In the genomic region with DNA sequence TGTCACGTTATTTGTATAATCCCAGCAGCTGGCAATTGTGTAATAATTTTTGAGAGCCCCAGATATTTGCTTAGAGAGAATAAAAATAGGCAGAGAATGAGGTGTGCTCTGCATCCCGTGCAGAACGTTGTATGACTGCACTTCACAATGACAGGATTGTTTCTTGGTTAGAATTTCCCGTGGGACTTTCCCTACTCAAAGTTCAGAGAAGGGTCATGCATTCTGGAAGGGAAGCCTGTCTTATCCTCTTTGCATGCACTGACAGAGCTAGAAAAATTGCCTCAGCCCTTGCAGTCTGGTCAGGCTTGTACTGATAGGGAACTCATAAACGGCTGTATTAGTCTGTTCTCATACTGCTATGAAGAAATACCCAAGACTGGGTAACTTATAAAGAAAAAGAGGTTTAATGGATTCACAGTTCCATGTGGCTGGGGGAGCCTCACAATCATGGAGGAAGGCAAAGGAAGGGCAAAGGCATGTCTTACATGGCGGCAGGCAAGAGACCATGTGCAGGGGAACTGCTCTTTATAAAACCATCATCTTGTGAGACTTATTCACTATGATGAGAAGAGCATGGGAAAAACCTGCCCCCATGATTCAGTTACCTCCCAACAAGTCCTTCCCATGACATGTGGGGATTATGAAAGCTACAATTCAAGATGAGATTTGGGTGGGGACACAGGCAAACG, we compare ENCODE assay signal across 1 cellular context.
TF ChIP-seq lines count a peak whose summit lies in the region.

No MANE protein-coding gene starts in this region.

TF ChIP-seq in GM12878, 131 proteins besides CTCF, POLR2A, EP300 and RAD21 (continued from another document and continues in another):
- TF ChIP-seq, protein P1, sequence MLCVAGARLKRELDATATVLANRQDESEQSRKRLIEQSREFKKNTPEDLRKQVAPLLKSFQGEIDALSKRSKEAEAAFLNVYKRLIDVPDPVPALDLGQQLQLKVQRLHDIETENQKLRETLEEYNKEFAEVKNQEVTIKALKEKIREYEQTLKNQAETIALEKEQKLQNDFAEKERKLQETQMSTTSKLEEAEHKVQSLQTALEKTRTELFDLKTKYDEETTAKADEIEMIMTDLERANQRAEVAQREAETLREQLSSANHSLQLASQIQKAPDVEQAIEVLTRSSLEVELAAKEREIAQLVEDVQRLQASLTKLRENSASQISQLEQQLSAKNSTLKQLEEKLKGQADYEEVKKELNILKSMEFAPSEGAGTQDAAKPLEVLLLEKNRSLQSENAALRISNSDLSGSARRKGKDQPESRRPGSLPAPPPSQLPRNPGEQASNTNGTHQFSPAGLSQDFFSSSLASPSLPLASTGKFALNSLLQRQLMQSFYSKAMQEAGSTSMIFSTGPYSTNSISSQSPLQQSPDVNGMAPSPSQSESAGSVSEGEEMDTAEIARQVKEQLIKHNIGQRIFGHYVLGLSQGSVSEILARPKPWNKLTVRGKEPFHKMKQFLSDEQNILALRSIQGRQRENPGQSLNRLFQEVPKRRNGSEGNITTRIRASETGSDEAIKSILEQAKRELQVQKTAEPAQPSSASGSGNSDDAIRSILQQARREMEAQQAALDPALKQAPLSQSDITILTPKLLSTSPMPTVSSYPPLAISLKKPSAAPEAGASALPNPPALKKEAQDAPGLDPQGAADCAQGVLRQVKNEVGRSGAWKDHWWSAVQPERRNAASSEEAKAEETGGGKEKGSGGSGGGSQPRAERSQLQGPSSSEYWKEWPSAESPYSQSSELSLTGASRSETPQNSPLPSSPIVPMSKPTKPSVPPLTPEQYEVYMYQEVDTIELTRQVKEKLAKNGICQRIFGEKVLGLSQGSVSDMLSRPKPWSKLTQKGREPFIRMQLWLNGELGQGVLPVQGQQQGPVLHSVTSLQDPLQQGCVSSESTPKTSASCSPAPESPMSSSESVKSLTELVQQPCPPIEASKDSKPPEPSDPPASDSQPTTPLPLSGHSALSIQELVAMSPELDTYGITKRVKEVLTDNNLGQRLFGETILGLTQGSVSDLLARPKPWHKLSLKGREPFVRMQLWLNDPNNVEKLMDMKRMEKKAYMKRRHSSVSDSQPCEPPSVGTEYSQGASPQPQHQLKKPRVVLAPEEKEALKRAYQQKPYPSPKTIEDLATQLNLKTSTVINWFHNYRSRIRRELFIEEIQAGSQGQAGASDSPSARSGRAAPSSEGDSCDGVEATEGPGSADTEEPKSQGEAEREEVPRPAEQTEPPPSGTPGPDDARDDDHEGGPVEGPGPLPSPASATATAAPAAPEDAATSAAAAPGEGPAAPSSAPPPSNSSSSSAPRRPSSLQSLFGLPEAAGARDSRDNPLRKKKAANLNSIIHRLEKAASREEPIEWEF (IDR thresholded peaks at IDR 0.05; ENCODE audit: insufficient replicate concordance, low read depth, low read length), result no peak
- TF ChIP-seq, protein P2, sequence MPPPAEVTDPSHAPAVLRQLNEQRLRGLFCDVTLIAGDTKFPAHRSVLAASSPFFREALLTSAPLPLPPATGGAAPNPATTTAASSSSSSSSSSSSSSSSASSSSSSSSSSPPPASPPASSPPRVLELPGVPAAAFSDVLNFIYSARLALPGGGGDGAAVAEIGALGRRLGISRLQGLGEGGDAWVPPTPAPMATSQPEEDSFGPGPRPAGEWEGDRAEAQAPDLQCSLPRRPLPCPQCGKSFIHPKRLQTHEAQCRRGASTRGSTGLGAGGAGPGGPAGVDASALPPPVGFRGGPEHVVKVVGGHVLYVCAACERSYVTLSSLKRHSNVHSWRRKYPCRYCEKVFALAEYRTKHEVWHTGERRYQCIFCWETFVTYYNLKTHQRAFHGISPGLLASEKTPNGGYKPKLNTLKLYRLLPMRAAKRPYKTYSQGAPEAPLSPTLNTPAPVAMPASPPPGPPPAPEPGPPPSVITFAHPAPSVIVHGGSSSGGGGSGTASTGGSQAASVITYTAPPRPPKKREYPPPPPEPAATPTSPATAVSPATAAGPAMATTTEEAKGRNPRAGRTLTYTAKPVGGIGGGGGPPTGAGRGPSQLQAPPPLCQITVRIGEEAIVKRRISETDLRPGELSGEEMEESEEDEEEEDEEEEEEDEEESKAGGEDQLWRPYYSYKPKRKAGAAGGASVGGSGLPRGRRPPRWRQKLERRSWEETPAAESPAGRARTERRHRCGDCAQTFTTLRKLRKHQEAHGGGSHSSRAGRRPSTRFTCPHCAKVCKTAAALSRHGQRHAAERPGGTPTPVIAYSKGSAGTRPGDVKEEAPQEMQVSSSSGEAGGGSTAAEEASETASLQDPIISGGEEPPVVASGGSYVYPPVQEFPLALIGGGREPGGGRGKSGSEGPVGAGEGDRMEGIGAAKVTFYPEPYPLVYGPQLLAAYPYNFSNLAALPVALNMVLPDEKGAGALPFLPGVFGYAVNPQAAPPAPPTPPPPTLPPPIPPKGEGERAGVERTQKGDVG (CRISPR knock-in tag; IDR thresholded peaks at IDR 0.05), result no peak
- TF ChIP-seq KLF5 (IDR thresholded peaks at IDR 0.05; ENCODE audit: partially characterized antibody) (peak; percentile 51), ESRRA (IDR thresholded peaks at IDR 0.05; ENCODE audit: low read length) (no peak), ETV6 (conservative IDR thresholded peaks at IDR 0.05 in 1 of 2, IDR thresholded peaks at IDR 0.05 in 1 of 2; ENCODE audit: borderline replicate concordance in 1 of 2, low read depth in 1 of 2) (peak in 1 of 2 experiments; percentile 45; a peak in 1 of 4 replicates), SP1 (IDR thresholded peaks at IDR 0.05; ENCODE audit: low read depth, low read length) (peak; percentile 58), RUNX3 (IDR thresholded peaks at IDR 0.05; ENCODE audit: low read length) (peak; percentile 90), JUNB (IDR thresholded peaks at IDR 0.05) (peak; percentile 72), YBX1 (IDR thresholded peaks at IDR 0.05) (no peak), POLR2AphosphoS5 (IDR thresholded peaks at IDR 0.05; ENCODE audit: low read length) (no peak; the same call in 1 of the 2 replicates), ZNF274 (IDR thresholded peaks at IDR 0.05; ENCODE audit: insufficient read depth, insufficient read length) (no peak), CREM (IDR thresholded peaks at IDR 0.05; ENCODE audit: low read depth) (peak; percentile 89), CBFB (IDR thresholded peaks at IDR 0.05; ENCODE audit: low read depth) (no peak; the same call in 1 of the 2 replicates), RAD51 (IDR thresholded peaks at IDR 0.05) (no peak), PML (IDR thresholded peaks at IDR 0.05; ENCODE audit: low read length) (peak; percentile 53; the same call in 1 of the 2 replicates), PAX5 (IDR thresholded peaks at IDR 0.05; ENCODE audit: borderline replicate concordance, low read depth, low read length) (peak; percentile 53; the same call in 1 of the 2 replicates), ZNF217 (IDR thresholded peaks at IDR 0.05) (no peak), NFIC (IDR thresholded peaks at IDR 0.05; ENCODE audit: low read depth, low read length) (peak; percentile 98), ZBED1 (IDR thresholded peaks at IDR 0.05; ENCODE audit: borderline replicate concordance) (peak; percentile 84; the same call in 1 of the 2 replicates), STAT3 (IDR thresholded peaks at IDR 0.05; ENCODE audit: low read depth, low read length) (no peak), RELA (IDR thresholded peaks at IDR 0.05; ENCODE audit: borderline replicate concordance, partially characterized antibody) (peak; percentile 90)
- TF ChIP-seq, protein P3, sequence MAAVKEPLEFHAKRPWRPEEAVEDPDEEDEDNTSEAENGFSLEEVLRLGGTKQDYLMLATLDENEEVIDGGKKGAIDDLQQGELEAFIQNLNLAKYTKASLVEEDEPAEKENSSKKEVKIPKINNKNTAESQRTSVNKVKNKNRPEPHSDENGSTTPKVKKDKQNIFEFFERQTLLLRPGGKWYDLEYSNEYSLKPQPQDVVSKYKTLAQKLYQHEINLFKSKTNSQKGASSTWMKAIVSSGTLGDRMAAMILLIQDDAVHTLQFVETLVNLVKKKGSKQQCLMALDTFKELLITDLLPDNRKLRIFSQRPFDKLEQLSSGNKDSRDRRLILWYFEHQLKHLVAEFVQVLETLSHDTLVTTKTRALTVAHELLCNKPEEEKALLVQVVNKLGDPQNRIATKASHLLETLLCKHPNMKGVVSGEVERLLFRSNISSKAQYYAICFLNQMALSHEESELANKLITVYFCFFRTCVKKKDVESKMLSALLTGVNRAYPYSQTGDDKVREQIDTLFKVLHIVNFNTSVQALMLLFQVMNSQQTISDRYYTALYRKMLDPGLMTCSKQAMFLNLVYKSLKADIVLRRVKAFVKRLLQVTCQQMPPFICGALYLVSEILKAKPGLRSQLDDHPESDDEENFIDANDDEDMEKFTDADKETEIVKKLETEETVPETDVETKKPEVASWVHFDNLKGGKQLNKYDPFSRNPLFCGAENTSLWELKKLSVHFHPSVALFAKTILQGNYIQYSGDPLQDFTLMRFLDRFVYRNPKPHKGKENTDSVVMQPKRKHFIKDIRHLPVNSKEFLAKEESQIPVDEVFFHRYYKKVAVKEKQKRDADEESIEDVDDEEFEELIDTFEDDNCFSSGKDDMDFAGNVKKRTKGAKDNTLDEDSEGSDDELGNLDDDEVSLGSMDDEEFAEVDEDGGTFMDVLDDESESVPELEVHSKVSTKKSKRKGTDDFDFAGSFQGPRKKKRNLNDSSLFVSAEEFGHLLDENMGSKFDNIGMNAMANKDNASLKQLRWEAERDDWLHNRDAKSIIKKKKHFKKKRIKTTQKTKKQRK (IDR thresholded peaks at IDR 0.05; ENCODE audit: low read depth, low read length), result no peak
- TF ChIP-seq, protein P4, sequence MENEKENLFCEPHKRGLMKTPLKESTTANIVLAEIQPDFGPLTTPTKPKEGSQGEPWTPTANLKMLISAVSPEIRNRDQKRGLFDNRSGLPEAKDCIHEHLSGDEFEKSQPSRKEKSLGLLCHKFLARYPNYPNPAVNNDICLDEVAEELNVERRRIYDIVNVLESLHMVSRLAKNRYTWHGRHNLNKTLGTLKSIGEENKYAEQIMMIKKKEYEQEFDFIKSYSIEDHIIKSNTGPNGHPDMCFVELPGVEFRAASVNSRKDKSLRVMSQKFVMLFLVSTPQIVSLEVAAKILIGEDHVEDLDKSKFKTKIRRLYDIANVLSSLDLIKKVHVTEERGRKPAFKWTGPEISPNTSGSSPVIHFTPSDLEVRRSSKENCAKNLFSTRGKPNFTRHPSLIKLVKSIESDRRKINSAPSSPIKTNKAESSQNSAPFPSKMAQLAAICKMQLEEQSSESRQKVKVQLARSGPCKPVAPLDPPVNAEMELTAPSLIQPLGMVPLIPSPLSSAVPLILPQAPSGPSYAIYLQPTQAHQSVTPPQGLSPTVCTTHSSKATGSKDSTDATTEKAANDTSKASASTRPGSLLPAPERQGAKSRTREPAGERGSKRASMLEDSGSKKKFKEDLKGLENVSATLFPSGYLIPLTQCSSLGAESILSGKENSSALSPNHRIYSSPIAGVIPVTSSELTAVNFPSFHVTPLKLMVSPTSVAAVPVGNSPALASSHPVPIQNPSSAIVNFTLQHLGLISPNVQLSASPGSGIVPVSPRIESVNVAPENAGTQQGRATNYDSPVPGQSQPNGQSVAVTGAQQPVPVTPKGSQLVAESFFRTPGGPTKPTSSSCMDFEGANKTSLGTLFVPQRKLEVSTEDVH (IDR thresholded peaks at IDR 0.05; ENCODE audit: low read depth, partially characterized antibody), result no peak
- TF ChIP-seq, protein P5, sequence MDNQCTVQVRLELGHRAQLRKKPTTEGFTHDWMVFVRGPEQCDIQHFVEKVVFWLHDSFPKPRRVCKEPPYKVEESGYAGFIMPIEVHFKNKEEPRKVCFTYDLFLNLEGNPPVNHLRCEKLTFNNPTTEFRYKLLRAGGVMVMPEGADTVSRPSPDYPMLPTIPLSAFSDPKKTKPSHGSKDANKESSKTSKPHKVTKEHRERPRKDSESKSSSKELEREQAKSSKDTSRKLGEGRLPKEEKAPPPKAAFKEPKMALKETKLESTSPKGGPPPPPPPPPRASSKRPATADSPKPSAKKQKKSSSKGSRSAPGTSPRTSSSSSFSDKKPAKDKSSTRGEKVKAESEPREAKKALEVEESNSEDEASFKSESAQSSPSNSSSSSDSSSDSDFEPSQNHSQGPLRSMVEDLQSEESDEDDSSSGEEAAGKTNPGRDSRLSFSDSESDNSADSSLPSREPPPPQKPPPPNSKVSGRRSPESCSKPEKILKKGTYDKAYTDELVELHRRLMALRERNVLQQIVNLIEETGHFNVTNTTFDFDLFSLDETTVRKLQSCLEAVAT (IDR thresholded peaks at IDR 0.05), result 0 out of 2 replicates have a peak, but pooled peaks have one; percentile 57
- TF ChIP-seq, protein P6, sequence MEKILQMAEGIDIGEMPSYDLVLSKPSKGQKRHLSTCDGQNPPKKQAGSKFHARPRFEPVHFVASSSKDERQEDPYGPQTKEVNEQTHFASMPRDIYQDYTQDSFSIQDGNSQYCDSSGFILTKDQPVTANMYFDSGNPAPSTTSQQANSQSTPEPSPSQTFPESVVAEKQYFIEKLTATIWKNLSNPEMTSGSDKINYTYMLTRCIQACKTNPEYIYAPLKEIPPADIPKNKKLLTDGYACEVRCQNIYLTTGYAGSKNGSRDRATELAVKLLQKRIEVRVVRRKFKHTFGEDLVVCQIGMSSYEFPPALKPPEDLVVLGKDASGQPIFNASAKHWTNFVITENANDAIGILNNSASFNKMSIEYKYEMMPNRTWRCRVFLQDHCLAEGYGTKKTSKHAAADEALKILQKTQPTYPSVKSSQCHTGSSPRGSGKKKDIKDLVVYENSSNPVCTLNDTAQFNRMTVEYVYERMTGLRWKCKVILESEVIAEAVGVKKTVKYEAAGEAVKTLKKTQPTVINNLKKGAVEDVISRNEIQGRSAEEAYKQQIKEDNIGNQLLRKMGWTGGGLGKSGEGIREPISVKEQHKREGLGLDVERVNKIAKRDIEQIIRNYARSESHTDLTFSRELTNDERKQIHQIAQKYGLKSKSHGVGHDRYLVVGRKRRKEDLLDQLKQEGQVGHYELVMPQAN (conservative IDR thresholded peaks at IDR 0.05), result no peak
- TF ChIP-seq, protein P7, sequence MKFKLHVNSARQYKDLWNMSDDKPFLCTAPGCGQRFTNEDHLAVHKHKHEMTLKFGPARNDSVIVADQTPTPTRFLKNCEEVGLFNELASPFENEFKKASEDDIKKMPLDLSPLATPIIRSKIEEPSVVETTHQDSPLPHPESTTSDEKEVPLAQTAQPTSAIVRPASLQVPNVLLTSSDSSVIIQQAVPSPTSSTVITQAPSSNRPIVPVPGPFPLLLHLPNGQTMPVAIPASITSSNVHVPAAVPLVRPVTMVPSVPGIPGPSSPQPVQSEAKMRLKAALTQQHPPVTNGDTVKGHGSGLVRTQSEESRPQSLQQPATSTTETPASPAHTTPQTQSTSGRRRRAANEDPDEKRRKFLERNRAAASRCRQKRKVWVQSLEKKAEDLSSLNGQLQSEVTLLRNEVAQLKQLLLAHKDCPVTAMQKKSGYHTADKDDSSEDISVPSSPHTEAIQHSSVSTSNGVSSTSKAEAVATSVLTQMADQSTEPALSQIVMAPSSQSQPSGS (IDR thresholded peaks at IDR 0.05; ENCODE audit: low read length), result peak; percentile 97
- TF ChIP-seq, protein P8, sequence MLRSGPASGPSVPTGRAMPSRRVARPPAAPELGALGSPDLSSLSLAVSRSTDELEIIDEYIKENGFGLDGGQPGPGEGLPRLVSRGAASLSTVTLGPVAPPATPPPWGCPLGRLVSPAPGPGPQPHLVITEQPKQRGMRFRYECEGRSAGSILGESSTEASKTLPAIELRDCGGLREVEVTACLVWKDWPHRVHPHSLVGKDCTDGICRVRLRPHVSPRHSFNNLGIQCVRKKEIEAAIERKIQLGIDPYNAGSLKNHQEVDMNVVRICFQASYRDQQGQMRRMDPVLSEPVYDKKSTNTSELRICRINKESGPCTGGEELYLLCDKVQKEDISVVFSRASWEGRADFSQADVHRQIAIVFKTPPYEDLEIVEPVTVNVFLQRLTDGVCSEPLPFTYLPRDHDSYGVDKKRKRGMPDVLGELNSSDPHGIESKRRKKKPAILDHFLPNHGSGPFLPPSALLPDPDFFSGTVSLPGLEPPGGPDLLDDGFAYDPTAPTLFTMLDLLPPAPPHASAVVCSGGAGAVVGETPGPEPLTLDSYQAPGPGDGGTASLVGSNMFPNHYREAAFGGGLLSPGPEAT (IDR thresholded peaks at IDR 0.05; ENCODE audit: low read depth), result peak; percentile 97
